In genomic region chr15:80838666-80839065, GRCh38 we compare ENCODE assay signal across 24 cellular contexts. TPM values are rescaled to one million over a fixed set of nuclear protein-coding genes. Genes with fewer than 3 reads are reported as not detected.
"Had no signal": no experiment of that assay in that cellular context is flagged by ENCODE, and none has a peak within 500 bp of the region (broad histone marks: within the 10 kb centered on the region; RNA-seq: fewer than 3 reads in every experiment).

No MANE protein-coding gene starts in this region.

- DNase-seq: dermis blood vessel endothelial cell; effector memory CD4-positive, alpha-beta T cell; foreskin keratinocyte; glutamatergic neuron; left ventricle myocardium superior; lower lobe of right lung; naive thymus-derived CD8-positive, alpha-beta T cell; posterior cingulate gyrus; psoas muscle; right cardiac atrium; stimulated activated CD4-positive, alpha-beta T cell treated with anti-CD3 and anti-CD28 coated beads, Interleukin-2, amount 100 ng/mL, for 24 hours; stimulated activated CD4-positive, alpha-beta T cell treated with anti-CD3 and anti-CD28 coated beads, Interleukin-4, amount 100 ng/mL, for 24 hours; stimulated activated naive CD4-positive, alpha-beta T cell treated with Interleukin-2 at 50 U/mL for 16 hours; stomach had no signal

- H3K4me3 Mint-ChIP-seq: central memory CD8-positive, alpha-beta T cell; naive thymus-derived CD8-positive, alpha-beta T cell; stimulated activated effector memory CD8-positive, alpha-beta T cell treated with anti-CD3 and anti-CD28 coated beads, Interleukin-12 subunit alpha, Interleukin-12 subunit beta, amount 100 ng/mL, for 72 hours; type B pancreatic cell had no signal

- H3K36me3 Mint-ChIP-seq: naive thymus-derived CD8-positive, alpha-beta T cell; stimulated activated effector memory CD8-positive, alpha-beta T cell treated with anti-CD3 and anti-CD28 coated beads, Interleukin-12 subunit alpha, Interleukin-12 subunit beta, amount 100 ng/mL, for 72 hours; type B pancreatic cell had no signal

- H3K9me3 Mint-ChIP-seq: central memory CD8-positive, alpha-beta T cell; naive thymus-derived CD8-positive, alpha-beta T cell; stimulated activated effector memory CD8-positive, alpha-beta T cell treated with anti-CD3 and anti-CD28 coated beads, Interleukin-12 subunit alpha, Interleukin-12 subunit beta, amount 100 ng/mL, for 72 hours; type B pancreatic cell had no signal

- H3K27me3 ChIP-seq: foreskin keratinocyte, gastroesophageal sphincter, ovary, stomach, thyroid gland had no signal

- H3K9me3 ChIP-seq: esophagus muscularis mucosa, gastroesophageal sphincter, lower lobe of right lung, ovary, psoas muscle, stomach, thyroid gland had no signal

- H3K27ac Mint-ChIP-seq: stimulated activated effector memory CD8-positive, alpha-beta T cell treated with anti-CD3 and anti-CD28 coated beads, Interleukin-12 subunit alpha, Interleukin-12 subunit beta, amount 100 ng/mL, for 72 hours; type B pancreatic cell had no signal

- H3K4me3 ChIP-seq: coronary artery, esophagus muscularis mucosa, gastroesophageal sphincter, lower lobe of right lung, ovary, psoas muscle, stomach, thyroid gland had no signal

- H3K4me1 Mint-ChIP-seq: central memory CD8-positive, alpha-beta T cell; stimulated activated effector memory CD8-positive, alpha-beta T cell treated with anti-CD3 and anti-CD28 coated beads, Interleukin-12 subunit alpha, Interleukin-12 subunit beta, amount 100 ng/mL, for 72 hours had no signal

- H3K4me1 ChIP-seq: foreskin keratinocyte, lower lobe of right lung, psoas muscle, thyroid gland had no signal

- H3K36me3 ChIP-seq: esophagus muscularis mucosa, gastroesophageal sphincter, lower lobe of right lung, ovary, stomach, thyroid gland had no signal

- ATAC-seq: foreskin keratinocyte; gastroesophageal sphincter; left ventricle myocardium superior; naive thymus-derived CD8-positive, alpha-beta T cell; psoas muscle; right cardiac atrium; stimulated activated effector memory CD8-positive, alpha-beta T cell treated with anti-CD3 and anti-CD28 coated beads, Interleukin-12 subunit alpha, Interleukin-12 subunit beta, amount 100 ng/mL, for 72 hours had no signal

- FAIRE-seq: endothelial cell of umbilical vein, keratinocyte had no signal

- H3K27ac ChIP-seq: coronary artery, esophagus muscularis mucosa, foreskin keratinocyte, gastroesophageal sphincter, lower lobe of right lung, psoas muscle, stomach, thyroid gland had no signal

RNA-seq across cellular contexts. Expression of gene CEMIP, which starts 59.5 kb away (rescaled TPM):
- total RNA-seq: endothelial cell of umbilical vein; left ventricle myocardium superior; naive thymus-derived CD8-positive, alpha-beta T cell had no signal
